Comparison of ENCODE assay signal across 8 cellular contexts in genomic region chr12:106302401-106303201, GRCh38. TPM values are rescaled to one million over a fixed set of nuclear protein-coding genes. Genes with fewer than 3 reads are reported as not detected.
A peak's percentile ranks its signal among the peaks of the same experiment; 100 is the strongest.
DNase-seq lines count a peak whose midpoint lies in the region; ATAC-seq lines count a peak whose summit lies in the region.

TCP11L2 (plus strand) TSS chr12:106302733; CDS start chr12:106311076, 8,343 bp downstream.

- H3K4me3 ChIP-seq in Jurkat, Clone E6-1 (ENCODE audit: low read length) = peak within 1 kb of the TSS; percentile 86
- H3K4me3 ChIP-seq in naive thymus-derived CD4-positive, alpha-beta T cell (ENCODE audit: low read length) = peak within 1 kb of the TSS; percentile 94

- H3K36me3 Mint-ChIP-seq in activated T-helper 17 cell treated with anti-CD3 and anti-CD28 coated beads, Interleukin-2, amount 50 U/mL, for 72 hours (ENCODE audit: low read depth) = peaks cover 23% of the 10 kb centered on the region
- H3K36me3 Mint-ChIP-seq in naive thymus-derived CD4-positive, alpha-beta T cell = peaks cover 0 to 14% (median 5%) of the 10 kb centered on the region in 5 donors
- peaks cover 20% of the 10 kb centered on the region for H3K36me3 Mint-ChIP-seq in stimulated activated effector memory CD8-positive, alpha-beta T cell treated with anti-CD3 and anti-CD28 coated beads, Interleukin-12 subunit alpha, Interleukin-12 subunit beta, amount 100 ng/mL, for 72 hours

- no peaks in the 10 kb centered on the region for H3K27me3 ChIP-seq in naive thymus-derived CD4-positive, alpha-beta T cell (ENCODE audit: control insufficient read depth in 2 of 2, insufficient read depth in 2 of 2, low read length in 2 of 2)

- H3K27ac Mint-ChIP-seq in activated T-helper 17 cell treated with anti-CD3 and anti-CD28 coated beads, Interleukin-2, amount 50 U/mL, for 72 hours = peak within 1 kb of the TSS; percentile 99
- H3K27ac Mint-ChIP-seq in naive thymus-derived CD4-positive, alpha-beta T cell = peak within 1 kb of the TSS; percentile 97 to 100 (median 100)
- H3K27ac Mint-ChIP-seq in stimulated activated effector memory CD8-positive, alpha-beta T cell treated with anti-CD3 and anti-CD28 coated beads, Interleukin-12 subunit alpha, Interleukin-12 subunit beta, amount 100 ng/mL, for 72 hours = peak within 1 kb of the TSS; percentile 100

- peak; percentile 32 for DNase-seq in DMS 273 treated with DMSO at 0.1 percent for 48 hours (lab: John Stamatoyannopoulos, UW)
- DNase-seq in Jurkat, Clone E6-1 (ENCODE audit: low read depth, low spot score) = peak; percentile 46
- peak; percentile 81 for DNase-seq in RKO (ENCODE audit: low spot score)
- DNase-seq in fibroblast of gingiva (ENCODE audit: low read depth) = peak; percentile 79
- DNase-seq in naive thymus-derived CD4-positive, alpha-beta T cell = peak; percentile 91 to 96 (median 94)
- peak; percentile 87 to 96 for DNase-seq in stimulated activated effector memory CD8-positive, alpha-beta T cell treated with anti-CD3 and anti-CD28 coated beads, Interleukin-12 subunit alpha, Interleukin-12 subunit beta, amount 100 ng/mL, for 72 hours (ENCODE audit: low spot score in 2 of 2)

- intact Hi-C loops in naive thymus-derived CD4-positive, alpha-beta T cell (cut with micrococcal nuclease) = loop anchor here (1.0 to 10.0 kb wide), 15 partner anchors 20 to 2000 kb away; partner anchors contain the start of genes C12orf75 (in 2 of the 2), POLR3B (in 2 of the 2), PRDM4 (in 2 of the 2) and RIC8B (in 2 of the 2)

- peak within 1 kb of the TSS; percentile 93 for H3K4me3 Mint-ChIP-seq in activated T-helper 17 cell treated with anti-CD3 and anti-CD28 coated beads, Interleukin-2, amount 50 U/mL, for 72 hours
- H3K4me3 Mint-ChIP-seq in naive thymus-derived CD4-positive, alpha-beta T cell = peak within 1 kb of the TSS; percentile 88 to 99 (median 96)
- H3K4me3 Mint-ChIP-seq in stimulated activated effector memory CD8-positive, alpha-beta T cell treated with anti-CD3 and anti-CD28 coated beads, Interleukin-12 subunit alpha, Interleukin-12 subunit beta, amount 100 ng/mL, for 72 hours = peak within 1 kb of the TSS; percentile 91

- POLR2A ChIA-PET in naive thymus-derived CD4-positive, alpha-beta T cell (lab: Charles Lee) = interaction anchor here (0.9 to 7.1 kb wide), 28 partner anchors 8 to 1018 kb away, joined by 3 to 188 read pairs (median 6); partner anchors contain the start of genes CKAP4, CRY1 and POLR3B

- peak within 1 kb of the TSS; percentile 100 for H3K27ac ChIP-seq in naive thymus-derived CD4-positive, alpha-beta T cell (ENCODE audit: low read depth, low read length)

- no peaks in the 10 kb centered on the region for H3K9me3 Mint-ChIP-seq in activated T-helper 17 cell treated with anti-CD3 and anti-CD28 coated beads, Interleukin-2, amount 50 U/mL, for 72 hours
- no peaks in the 10 kb centered on the region for H3K9me3 Mint-ChIP-seq in naive thymus-derived CD4-positive, alpha-beta T cell
- no peaks in the 10 kb centered on the region for H3K9me3 Mint-ChIP-seq in stimulated activated effector memory CD8-positive, alpha-beta T cell treated with anti-CD3 and anti-CD28 coated beads, Interleukin-12 subunit alpha, Interleukin-12 subunit beta, amount 100 ng/mL, for 72 hours

- H3K27me3 Mint-ChIP-seq in activated T-helper 17 cell treated with anti-CD3 and anti-CD28 coated beads, Interleukin-2, amount 50 U/mL, for 72 hours = no peaks in the 10 kb centered on the region
- peaks cover 0 to 2% (median 0%) of the 10 kb centered on the region in 5 donors for H3K27me3 Mint-ChIP-seq in naive thymus-derived CD4-positive, alpha-beta T cell

- peaks cover 15 to 49% of the 10 kb centered on the region in 2 donors for H3K4me1 ChIP-seq in naive thymus-derived CD4-positive, alpha-beta T cell (ENCODE audit: control insufficient read depth in 2 of 2, insufficient read depth in 2 of 2, low read length in 2 of 2)

- no peaks in the 10 kb centered on the region for H3K9me3 ChIP-seq in naive thymus-derived CD4-positive, alpha-beta T cell (ENCODE audit: control insufficient read depth in 2 of 3, low read length in 3 of 3)

- H3K36me3 ChIP-seq in naive thymus-derived CD4-positive, alpha-beta T cell (ENCODE audit: control insufficient read depth in 2 of 3, insufficient read depth in 3 of 3, low read length in 3 of 3) = peaks cover 0 to 6% (median 4%) of the 10 kb centered on the region in 3 experiments

- peak; percentile 53 for ATAC-seq in GM21619 (IDR thresholded peaks at IDR 0.05; ENCODE audit: unreplicated experiment)
- ATAC-seq in activated T-helper 17 cell treated with anti-CD3 and anti-CD28 coated beads, Interleukin-2, amount 50 U/mL, for 72 hours (replicated peaks) = peak; percentile 73
- peak; percentile 79 for ATAC-seq in naive thymus-derived CD4-positive, alpha-beta T cell
- peak; percentile 84 for ATAC-seq in stimulated activated effector memory CD8-positive, alpha-beta T cell treated with anti-CD3 and anti-CD28 coated beads, Interleukin-12 subunit alpha, Interleukin-12 subunit beta, amount 100 ng/mL, for 72 hours

- CTCF ChIA-PET in naive thymus-derived CD4-positive, alpha-beta T cell (lab: Charles Lee) = interaction anchor here (1.0 to 3.8 kb wide), 7 partner anchors 13 to 79 kb away, joined by 3 to 21 read pairs (median 5); partner anchors contain the start of gene POLR3B

- peaks cover 46% of the 10 kb centered on the region for H3K4me1 Mint-ChIP-seq in activated T-helper 17 cell treated with anti-CD3 and anti-CD28 coated beads, Interleukin-2, amount 50 U/mL, for 72 hours
- peaks cover 45 to 75% (median 55%) of the 10 kb centered on the region in 7 donors for H3K4me1 Mint-ChIP-seq in naive thymus-derived CD4-positive, alpha-beta T cell
- peaks cover 38% of the 10 kb centered on the region for H3K4me1 Mint-ChIP-seq in stimulated activated effector memory CD8-positive, alpha-beta T cell treated with anti-CD3 and anti-CD28 coated beads, Interleukin-12 subunit alpha, Interleukin-12 subunit beta, amount 100 ng/mL, for 72 hours

RNA-seq across cellular contexts. Expression of gene TCP11L2, which starts in this region (rescaled TPM):
- 0.76 TPM for polyA plus RNA-seq in Jurkat, Clone E6-1 (2012; ENCODE audit: insufficient read depth, insufficient read length)
- total RNA-seq in activated T-helper 17 cell treated with anti-CD3 and anti-CD28 coated beads, Interleukin-2, amount 50 U/mL, for 72 hours = 10 to 100 TPM in 1 of 2 donors, 1 to 10 TPM in 1; 9.6 to 22.4 TPM
- total RNA-seq in naive thymus-derived CD4-positive, alpha-beta T cell = 100 to 1,000 TPM in 4 of 5 experiments, 10 to 100 TPM in 1; 26.9 to 258 (median 134) TPM
- polyA plus RNA-seq in naive thymus-derived CD4-positive, alpha-beta T cell = 10 to 100 TPM; 43.2 to 46.3 TPM

Comparison
In these comparisons a context has a peak if more than half of its experiments do, and no peak if none do; other contexts are left out.
1. Peak in every context shown above with its lines: DNase-seq, ATAC-seq, H3K4me3 ChIP-seq and H3K27ac ChIP-seq.
2. DNase-seq: peak in every context shown above with its lines; median percentile 94 in naive thymus-derived CD4-positive, alpha-beta T cell; 92 in stimulated activated effector memory CD8-positive, alpha-beta T cell treated with anti-CD3 and anti-CD28 coated beads, Interleukin-12 subunit alpha, Interleukin-12 subunit beta, amount 100 ng/mL, for 72 hours; 81 in RKO; 79 in fibroblast of gingiva; 46 in Jurkat, Clone E6-1; 32 in DMS 273 treated with DMSO at 0.1 percent for 48 hours.